14 cellular contexts compared by ENCODE assay signal in genomic region chr3:32146669-32147315, GRCh38. TPM values are rescaled to one million over a fixed set of nuclear protein-coding genes. Genes with fewer than 3 reads are reported as not detected.
A peak's percentile ranks its signal among the peaks of the same experiment; 100 is the strongest.
DNase-seq lines count a peak whose midpoint lies in the region; ATAC-seq, FAIRE-seq and TF ChIP-seq lines count a peak whose summit lies in the region.
"Had no signal": no experiment of that assay in that cellular context is flagged by ENCODE, and none has a peak within 500 bp of the region (broad histone marks: within the 10 kb centered on the region; RNA-seq: fewer than 3 reads in every experiment).

No MANE protein-coding gene starts in this region.

- DNase-seq in left ventricle myocardium superior (no peak), heart left ventricle (no peak), SKM-1 treated with dmso at 0.1 percent for 144 hours (lab: John Stamatoyannopoulos, UW; ENCODE audit: unreplicated experiment) (peak; percentile 56), keratinocyte (ENCODE audit: low read depth, low spot score) (no peak), iPS-NIHi7 (ENCODE audit: extremely low spot score) (no peak), brain microvascular endothelial cell (no peak), NCI-H82 (lab: John Stamatoyannopoulos, UW) (no peak), urothelium cell line (ENCODE audit: low spot score) (no peak)
- DNase-seq: activated CD4-positive, alpha-beta T cell treated with anti-CD3 and anti-CD28 coated beads for 48 hours; activated naive CD4-positive, alpha-beta T cell treated with Interleukin-2 at 50 U/mL for 16 hours; DND-41; left ventricle myocardium inferior; stimulated activated CD4-positive, alpha-beta T cell treated with anti-CD3 and anti-CD28 coated beads, Interleukin-4, amount 100 ng/mL, for 24 hours had no signal

- 59 to 73% (median 61%) methylated on average over 7 of the region's 7 CpGs for WGBS in heart left ventricle, 4 donors

- FAIRE-seq in keratinocyte (lab: Jason Lieb, UNC) (no peak), urothelium cell line (lab: Jason Lieb, UNC) (no peak)

- H3K9me1 ChIP-seq in keratinocyte (ENCODE audit: control insufficient read depth, extremely low read depth, insufficient read depth, low read length) = no peaks in the 10 kb centered on the region

- H3K27me3 ChIP-seq in heart left ventricle (no peaks in the 10 kb centered on the region), keratinocyte (ENCODE audit: control insufficient read depth, extremely low read depth, insufficient read depth, low read length) (no peaks in the 10 kb centered on the region), brain microvascular endothelial cell (replicated peaks) (no peaks in the 10 kb centered on the region)

- peaks cover 0 to 57% (median 26%) of the 10 kb centered on the region in 9 donors for H3K36me3 ChIP-seq in heart left ventricle
- H3K36me3 ChIP-seq in keratinocyte (ENCODE audit: control insufficient read depth in 2 of 2, extremely low read depth in 1 of 2, insufficient read depth in 2 of 2, low read length in 2 of 2) = no peaks in the 10 kb centered on the region
- H3K36me3 ChIP-seq in brain microvascular endothelial cell (replicated peaks) = no peaks in the 10 kb centered on the region

- H2AFZ ChIP-seq in keratinocyte (ENCODE audit: control insufficient read depth, low read length) = peak overlapping the region; percentile 3
- H2AFZ ChIP-seq: parathyroid adenoma had no signal

- in situ Hi-C loops in brain microvascular endothelial cell (cut with HindIII; ENCODE audit: low pct_ligation_motif_present, low sequenced_read_pairs) = no loop called here

- TF ChIP-seq CTCF in heart left ventricle (IDR thresholded peaks at IDR 0.05) = no peak
- no peak for TF ChIP-seq CTCF in keratinocyte (optimal IDR thresholded peaks at IDR 0.05 in 1 of 3, IDR thresholded peaks at IDR 0.05 in 1 of 3, conservative IDR thresholded peaks at IDR 0.05 in 1 of 3; ENCODE audit: extremely low read depth in 1 of 3, insufficient read depth in 2 of 3, low read length in 3 of 3)
- TF ChIP-seq CTCF in brain microvascular endothelial cell (IDR thresholded peaks at IDR 0.05; ENCODE audit: low read depth, low read length, missing control alignments) = no peak

- H3K4me3 ChIP-seq in heart left ventricle (no peak overlapping the region), keratinocyte (ENCODE audit: control insufficient read depth in 2 of 3, extremely low read depth in 1 of 3, insufficient read depth in 2 of 3, low read depth in 1 of 3, low read length in 3 of 3) (no peak overlapping the region), brain microvascular endothelial cell (ENCODE audit: low read depth, low read length) (no peak overlapping the region)
- H3K4me3 ChIP-seq: left ventricle myocardium inferior had no signal

- no peaks in the 10 kb centered on the region for H4K20me1 ChIP-seq in keratinocyte (ENCODE audit: control insufficient read depth, extremely low read depth, insufficient read depth, low read length)

- H3K27ac ChIP-seq in heart left ventricle (peak overlapping the region in 1 of 12 donors; percentile 34), keratinocyte (ENCODE audit: control insufficient read depth, insufficient read depth, low read length) (no peak overlapping the region), brain microvascular endothelial cell (no peak overlapping the region)
- H3K27ac ChIP-seq: left ventricle myocardium inferior, parathyroid adenoma had no signal

- dilution Hi-C loops in keratinocyte (cut with MboI; ENCODE audit: extremely low pct_ligation_motif_present, low sequenced_read_pairs) = loop anchor here (25.0 kb wide), 1 partner anchor 134 kb away; no protein-coding TSS in a partner anchor

- no peaks in the 10 kb centered on the region for H3K79me2 ChIP-seq in keratinocyte (ENCODE audit: control insufficient read depth, insufficient read depth, low read length)

- intact Hi-C loops in left ventricle myocardium superior (cut with micrococcal nuclease) = no loop called here
- intact Hi-C loops in heart left ventricle (cut with DNase I) = loop anchor here in 3 of 10 donors (10.0 kb wide), 3 partner anchors 62 to 532 kb away; no protein-coding TSS in a partner anchor

- H3K4me2 ChIP-seq in keratinocyte (ENCODE audit: control insufficient read depth, extremely low read depth, insufficient read depth, low read depth, low read length) = no peak overlapping the region

- TF ChIP-seq POLR2A in heart left ventricle (IDR thresholded peaks at IDR 0.05) = no peak

- H3K9me3 ChIP-seq in heart left ventricle = no peaks in the 10 kb centered on the region
- H3K9me3 ChIP-seq in keratinocyte (ENCODE audit: control insufficient read depth, low read depth, low read length) = no peaks in the 10 kb centered on the region
- H3K9me3 ChIP-seq: left ventricle myocardium inferior had no signal

- H3K4me1 ChIP-seq in heart left ventricle = peaks cover 0 to 21% (median 4%) of the 10 kb centered on the region in 12 donors
- H3K4me1 ChIP-seq in keratinocyte (ENCODE audit: control insufficient read depth, extremely low read depth, insufficient read depth, low read length) = peaks cover 4% of the 10 kb centered on the region
- H3K4me1 ChIP-seq: parathyroid adenoma had no signal

- peak; percentile 30 for ATAC-seq in left ventricle myocardium superior
- no peak for ATAC-seq in heart left ventricle

- H3K9ac ChIP-seq in keratinocyte (ENCODE audit: control insufficient read depth, extremely low read depth, insufficient read depth, low read length) = no peak overlapping the region
- H3K9ac ChIP-seq: parathyroid adenoma had no signal

RNA-seq across cellular contexts. Expression of gene GPD1L, which starts 40.4 kb away (rescaled TPM):
- 246 TPM for total RNA-seq in left ventricle myocardium superior
- total RNA-seq in heart left ventricle = 100 to 1,000 TPM; 123 to 340 (median 173) TPM
- 100 to 1,000 TPM in 1 of 2 donors, 10 to 100 TPM in 1; 97.4 to 120 TPM for polyA plus RNA-seq in heart left ventricle
- polyA plus RNA-seq in keratinocyte = 2.5 to 4.5 TPM (median 3.4 TPM) in 3 replicates
- 4.3 TPM for polyA plus RNA-seq in keratinocyte (2011; ENCODE audit: low read depth)
- polyA plus RNA-seq in keratinocyte (2011; cell fraction: cytosol; rRNA removed) = 2.5 and 5.3 TPM in 2 replicates
- polyA plus RNA-seq in keratinocyte (2011; cell fraction: nucleus; rRNA removed) = 3.1 and 3.3 TPM in 2 replicates
- polyA plus RNA-seq in keratinocyte (2012; ENCODE audit: low replicate concordance) = 2.3 and 2.8 TPM in 2 replicates
- polyA minus RNA-seq in keratinocyte = 0.98 to 6.1 TPM (median 3.5 TPM) in 3 replicates
- polyA minus RNA-seq in keratinocyte (2011; cell fraction: cytosol; rRNA and poly(A)+ RNA removed) = 3.5 TPM
- polyA minus RNA-seq in keratinocyte (2011; cell fraction: nucleus; rRNA and poly(A)+ RNA removed) = 2.0 and 3.8 TPM in 2 replicates
